8 cellular contexts compared by ENCODE assay signal in the genomic region with DNA sequence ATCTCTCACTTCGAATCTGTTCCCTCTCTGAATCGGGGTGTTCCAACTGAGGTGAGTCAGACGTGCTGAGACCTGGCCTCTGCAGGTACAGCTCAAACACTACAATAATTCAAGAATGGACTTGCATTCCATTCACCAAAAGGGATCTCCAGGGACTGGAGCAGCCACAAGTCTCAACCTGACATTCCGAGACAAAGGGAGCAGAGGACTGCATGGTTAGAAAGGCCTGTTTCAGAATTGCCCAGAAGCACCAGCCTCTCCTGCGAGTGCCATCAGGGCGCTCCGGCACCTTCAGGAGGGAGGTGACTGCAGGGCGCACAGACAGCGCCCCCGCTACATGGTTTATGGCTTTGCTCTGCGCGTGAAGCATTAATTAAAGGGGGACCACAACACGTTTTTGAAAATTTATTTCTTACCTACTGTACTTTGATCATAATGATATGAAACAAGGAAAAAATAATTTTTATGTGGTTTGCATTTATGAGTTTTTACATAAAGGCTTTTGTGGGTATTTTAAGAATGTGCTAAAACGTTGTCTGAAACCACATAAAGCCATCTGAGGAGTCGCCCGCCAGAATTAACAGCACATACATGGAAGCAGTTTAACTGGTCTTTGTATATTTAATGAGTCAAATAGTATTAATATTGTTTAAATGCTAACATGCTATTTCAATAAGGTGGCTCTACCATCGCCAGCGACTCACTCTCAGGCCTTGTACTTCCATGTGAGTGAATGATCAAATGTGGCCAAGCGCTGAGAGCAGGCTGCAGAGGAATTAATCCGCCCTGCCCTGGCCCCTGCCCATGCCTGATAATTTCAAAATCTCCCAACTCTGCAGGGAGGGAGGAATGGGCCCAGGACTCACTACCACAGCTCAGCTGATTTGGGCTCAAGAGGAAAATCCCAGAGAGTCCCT. TPM values are rescaled to one million over a fixed set of nuclear protein-coding genes. Genes with fewer than 3 reads are reported as not detected.
DNase-seq lines count a peak whose midpoint lies in the region; ATAC-seq and TF ChIP-seq lines count a peak whose summit lies in the region.

No MANE protein-coding gene starts in this region.

- in situ Hi-C loops in T47D (cut with HindIII; ENCODE audit: low pct_unique_long_range_greater_than_20kb, low sequenced_read_pairs) = no loop called here

- ATAC-seq in HG02840 (IDR thresholded peaks at IDR 0.05; ENCODE audit: low FRiP score, unreplicated experiment) = no peak

- H3K4me1 Mint-ChIP-seq in nephron = peaks cover 24% of the 10 kb centered on the region

- H3K9me3 Mint-ChIP-seq in nephron = no peaks in the 10 kb centered on the region

- peak; percentile 46 for DNase-seq in EH (ENCODE audit: low read depth)
- peak; percentile 57 for DNase-seq in Jurkat, Clone E6-1 (ENCODE audit: low read depth, low spot score)
- peak; percentile 17 to 37 for DNase-seq in T47D (ENCODE audit: low read depth in 1 of 2, low spot score in 1 of 2)
- no peak for DNase-seq in Ammon's horn (ENCODE audit: low spot score)
- DNase-seq in stimulated activated naive CD4-positive, alpha-beta T cell (lab: John Stamatoyannopoulos, UW) = no peak
- DNase-seq in NCI-H82 treated with DMSO at 0.1 percent for 48 hours (lab: John Stamatoyannopoulos, UW; ENCODE audit: unreplicated experiment) = no peak

- no peak for TF ChIP-seq CTCF in nephron (IDR thresholded peaks at IDR 0.05; ENCODE audit: unreplicated experiment in 3 of 3)

- peaks cover 12% of the 10 kb centered on the region for H3K36me3 Mint-ChIP-seq in nephron (ENCODE audit: low read depth)

- H3K27ac Mint-ChIP-seq in nephron = peak overlapping the region in 2 of 3 experiments; percentile 63 to 64

- H3K27me3 Mint-ChIP-seq in nephron (ENCODE audit: low read depth) = no peaks in the 10 kb centered on the region

- H3K4me3 ChIP-seq in Jurkat, Clone E6-1 (ENCODE audit: low read length) = no peak overlapping the region

- H3K4me3 Mint-ChIP-seq in nephron = no peak overlapping the region

RNA-seq across cellular contexts. Expression of a gene that starts 49.4 kb away (rescaled TPM):
- polyA plus RNA-seq in Jurkat, Clone E6-1 (2012; ENCODE audit: insufficient read depth, insufficient read length) = 7.8 TPM

RNA-seq across cellular contexts. Expression of a gene that starts 49.5 kb away (rescaled TPM):
- 114 TPM for polyA plus RNA-seq in Jurkat, Clone E6-1 (2012; ENCODE audit: insufficient read depth, insufficient read length)

Comparison
In these comparisons a context has a peak if more than half of its experiments do, and no peak if none do; other contexts are left out.
1. DNase-seq: peak in EH (single experiment), Jurkat, Clone E6-1 (single experiment) and T47D (2 of 2); none in Ammon's horn (single experiment), stimulated activated naive CD4-positive, alpha-beta T cell (0 of 6) and NCI-H82 treated with DMSO at 0.1 percent for 48 hours (single experiment).